26 cellular contexts compared by ENCODE assay signal in genomic region chr1:226076378-226076777, GRCh38.
"Had no signal": no experiment of that assay in that cellular context is flagged by ENCODE, and none has a peak within 500 bp of the region (broad histone marks: within the 10 kb centered on the region; RNA-seq: fewer than 3 reads in every experiment).

No MANE protein-coding gene starts in this region.

- H3K27ac Mint-ChIP-seq: activated CD4-positive, alpha-beta memory T cell treated with anti-CD3 and anti-CD28 coated beads for 36 hours; activated CD4-positive, alpha-beta T cell treated with anti-CD3 and anti-CD28 coated beads, Interleukin-2, amount 10 ng/mL, durations not matched to agents 24 days and 14 days; activated naive CD4-positive, alpha-beta T cell treated with anti-CD3 and anti-CD28 coated beads, Interleukin-2, amount 50 U/mL, for 24 hours; activated T-helper 17 cell treated with anti-CD3 and anti-CD28 coated beads, Interleukin-2, amount 50 U/mL, for 72 hours; nephron; progenitor cell of endocrine pancreas; stimulated activated effector memory CD8-positive, alpha-beta T cell treated with anti-CD3 and anti-CD28 coated beads, Interleukin-12 subunit alpha, Interleukin-12 subunit beta, amount 100 ng/mL, for 72 hours; T-helper 2 cell treated with Interferon-gamma antibody and Interleukin-4, amounts not matched to agents 5 μg/mL and 100 μg/mL, for 36 hours had no signal

- H3K9me3 Mint-ChIP-seq: activated CD4-positive, alpha-beta memory T cell treated with anti-CD3 and anti-CD28 coated beads for 36 hours; activated CD4-positive, alpha-beta T cell treated with anti-CD3 and anti-CD28 coated beads, Interleukin-2, amount 10 ng/mL, durations not matched to agents 24 days and 14 days; activated naive CD4-positive, alpha-beta T cell treated with anti-CD3 and anti-CD28 coated beads, Interleukin-2, amount 50 U/mL, for 24 hours; activated T-helper 17 cell treated with anti-CD3 and anti-CD28 coated beads, Interleukin-2, amount 50 U/mL, for 72 hours; nephron; stimulated activated effector memory CD8-positive, alpha-beta T cell treated with anti-CD3 and anti-CD28 coated beads, Interleukin-12 subunit alpha, Interleukin-12 subunit beta, amount 100 ng/mL, for 72 hours; T-helper 2 cell treated with Interferon-gamma antibody and Interleukin-4, amounts not matched to agents 5 μg/mL and 100 μg/mL, for 36 hours had no signal

- H3K36me3 ChIP-seq: ovary had no signal

- H3K27me3 Mint-ChIP-seq: activated CD4-positive, alpha-beta memory T cell treated with anti-CD3 and anti-CD28 coated beads for 36 hours; activated naive CD4-positive, alpha-beta T cell treated with anti-CD3 and anti-CD28 coated beads, Interleukin-2, amount 50 U/mL, for 24 hours; activated T-helper 17 cell treated with anti-CD3 and anti-CD28 coated beads, Interleukin-2, amount 50 U/mL, for 72 hours had no signal

- DNase-seq: activated CD4-positive, alpha-beta memory T cell treated with anti-CD3 and anti-CD28 coated beads for 36 hours; activated CD4-positive, alpha-beta T cell treated with anti-CD3 and anti-CD28 coated beads, Interleukin-2, amount 10 ng/mL, durations not matched to agents 24 days and 14 days; activated CD4-positive, CD25-positive, alpha-beta regulatory T cell treated with anti-CD3 and anti-CD28 coated beads, Interleukin-2, amount 50 U/mL, for 72 hours; activated CD8-positive, alpha-beta memory T cell treated with anti-CD3 and anti-CD28 coated beads, Interleukin-2, amount 50 U/mL, for 4 hours; activated gamma-delta T cell treated with Interleukin-2 at 50 U/mL for 16 hours; activated T-cell treated with anti-CD3 and anti-CD28 coated beads, Interleukin-2, amount 50 U/mL, for 1 hour; dermis blood vessel endothelial cell; effector CD4-positive, alpha-beta T cell; gastrocnemius medialis; glutamatergic neuron; left ventricle myocardium superior; mucosa of descending colon; ovary; sigmoid colon; small intestine; stimulated activated CD4-positive, alpha-beta T cell treated with anti-CD3 and anti-CD28 coated beads, Interleukin-4, amount 100 ng/mL, for 24 hours; T-helper 1 cell had no signal

- H3K27me3 ChIP-seq: gastrocnemius medialis, ovary, sigmoid colon, tibial nerve had no signal

- H3K4me1 ChIP-seq: gastrocnemius medialis had no signal

- H3K27ac ChIP-seq: epithelial cell of prostate, gastrocnemius medialis, ovary, sigmoid colon, tibial nerve, VCaP had no signal

- H3K4me3 Mint-ChIP-seq: activated CD4-positive, alpha-beta memory T cell treated with anti-CD3 and anti-CD28 coated beads for 36 hours; activated CD4-positive, alpha-beta T cell treated with anti-CD3 and anti-CD28 coated beads, Interleukin-2, amount 10 ng/mL, durations not matched to agents 24 days and 14 days; activated naive CD4-positive, alpha-beta T cell treated with anti-CD3 and anti-CD28 coated beads, Interleukin-2, amount 50 U/mL, for 24 hours; activated T-helper 17 cell treated with anti-CD3 and anti-CD28 coated beads, Interleukin-2, amount 50 U/mL, for 72 hours; nephron; stimulated activated effector memory CD8-positive, alpha-beta T cell treated with anti-CD3 and anti-CD28 coated beads, Interleukin-12 subunit alpha, Interleukin-12 subunit beta, amount 100 ng/mL, for 72 hours; T-helper 2 cell treated with Interferon-gamma antibody and Interleukin-4, amounts not matched to agents 5 μg/mL and 100 μg/mL, for 36 hours had no signal

- ATAC-seq: activated T-helper 17 cell treated with anti-CD3 and anti-CD28 coated beads, Interleukin-2, amount 50 U/mL, for 72 hours; gastrocnemius medialis; left ventricle myocardium superior; mucosa of descending colon; stimulated activated effector memory CD8-positive, alpha-beta T cell treated with anti-CD3 and anti-CD28 coated beads, Interleukin-12 subunit alpha, Interleukin-12 subunit beta, amount 100 ng/mL, for 72 hours had no signal

- H3K9me3 ChIP-seq: gastrocnemius medialis, mucosa of descending colon, ovary, sigmoid colon, tibial nerve had no signal

- H3K4me3 ChIP-seq: gastrocnemius medialis, mucosa of descending colon, ovary, sigmoid colon, tibial nerve had no signal

- H3K4me1 Mint-ChIP-seq: activated CD4-positive, alpha-beta T cell treated with anti-CD3 and anti-CD28 coated beads, Interleukin-2, amount 10 ng/mL, durations not matched to agents 24 days and 14 days; activated T-helper 17 cell treated with anti-CD3 and anti-CD28 coated beads, Interleukin-2, amount 50 U/mL, for 72 hours; nephron; stimulated activated effector memory CD8-positive, alpha-beta T cell treated with anti-CD3 and anti-CD28 coated beads, Interleukin-12 subunit alpha, Interleukin-12 subunit beta, amount 100 ng/mL, for 72 hours had no signal
